23 cellular contexts compared by ENCODE assay signal in genomic region chr11:22742149-22742548, GRCh38.
"Had no signal": no experiment of that assay in that cellular context is flagged by ENCODE, and none has a peak within 500 bp of the region (broad histone marks: within the 10 kb centered on the region; RNA-seq: fewer than 3 reads in every experiment).

No MANE protein-coding gene starts in this region.

- H3K4me1 Mint-ChIP-seq: activated B cell treated with CpG ODN at 0.5 μM for 24 hours; central memory CD8-positive, alpha-beta T cell; naive thymus-derived CD8-positive, alpha-beta T cell had no signal

- H3K27ac ChIP-seq: brain microvascular endothelial cell, coronary artery, left ventricle myocardium inferior, right atrium auricular region, suprapubic skin, upper lobe of right lung had no signal

- H3K9me3 ChIP-seq: left ventricle myocardium inferior, right atrium auricular region, suprapubic skin, upper lobe of right lung had no signal

- H3K36me3 ChIP-seq: brain microvascular endothelial cell, left ventricle myocardium inferior, right atrium auricular region, suprapubic skin, upper lobe of right lung had no signal

- DNase-seq: activated B cell treated with CpG ODN at 0.5 μM for 24 hours; activated CD4-positive, alpha-beta T cell treated with anti-CD3 and anti-CD28 coated beads, Interleukin-2, amount 50 U/mL, for 1 hour; activated naive CD8-positive, alpha-beta T cell treated with anti-CD3 and anti-CD28 coated beads, Interleukin-2, amount 10 ng/mL, durations not matched to agents 7 days and 5 days; anterior cingulate cortex; brain microvascular endothelial cell; effector CD4-positive, alpha-beta T cell; foreskin fibroblast; hypothalamus; kidney; left ventricle myocardium inferior; naive thymus-derived CD8-positive, alpha-beta T cell; nucleus accumbens; stimulated activated CD4-positive, alpha-beta T cell treated with anti-CD3 and anti-CD28 coated beads, Interleukin-15, amount 100 ng/mL, for 24 hours; stimulated activated CD4-positive, alpha-beta T cell treated with anti-CD3 and anti-CD28 coated beads, Interleukin-4, amount 100 ng/mL, for 1 hour; stimulated activated naive CD4-positive, alpha-beta T cell; SW 1271; upper lobe of right lung had no signal

- H3K27me3 ChIP-seq: brain microvascular endothelial cell, right atrium auricular region, suprapubic skin, upper lobe of right lung had no signal

- H3K4me3 ChIP-seq: coronary artery, left ventricle myocardium inferior, right atrium auricular region, suprapubic skin, upper lobe of right lung had no signal

- H3K9me3 Mint-ChIP-seq: activated B cell treated with CpG ODN at 0.5 μM for 24 hours; activated naive CD8-positive, alpha-beta T cell treated with anti-CD3 and anti-CD28 coated beads, Interleukin-2, amount 10 ng/mL, durations not matched to agents 7 days and 5 days; central memory CD8-positive, alpha-beta T cell; naive thymus-derived CD8-positive, alpha-beta T cell; T-helper 2 cell treated with Interferon-gamma antibody and Interleukin-4, amounts not matched to agents 5 μg/mL and 100 μg/mL, for 36 hours had no signal

- H3K27ac Mint-ChIP-seq: activated B cell treated with CpG ODN at 0.5 μM for 24 hours; activated naive CD8-positive, alpha-beta T cell treated with anti-CD3 and anti-CD28 coated beads, Interleukin-2, amount 10 ng/mL, durations not matched to agents 7 days and 5 days; naive thymus-derived CD8-positive, alpha-beta T cell; progenitor cell of endocrine pancreas; T-helper 2 cell treated with Interferon-gamma antibody and Interleukin-4, amounts not matched to agents 5 μg/mL and 100 μg/mL, for 36 hours had no signal

- H3K4me3 Mint-ChIP-seq: activated B cell treated with CpG ODN at 0.5 μM for 24 hours; activated naive CD8-positive, alpha-beta T cell treated with anti-CD3 and anti-CD28 coated beads, Interleukin-2, amount 10 ng/mL, durations not matched to agents 7 days and 5 days; central memory CD8-positive, alpha-beta T cell; naive thymus-derived CD8-positive, alpha-beta T cell; T-helper 2 cell treated with Interferon-gamma antibody and Interleukin-4, amounts not matched to agents 5 μg/mL and 100 μg/mL, for 36 hours had no signal

- H3K27me3 Mint-ChIP-seq: progenitor cell of endocrine pancreas had no signal

- FAIRE-seq: kidney had no signal

- H3K4me1 ChIP-seq: left ventricle myocardium inferior, right atrium auricular region, suprapubic skin, upper lobe of right lung had no signal

- ATAC-seq: naive thymus-derived CD8-positive, alpha-beta T cell; upper lobe of right lung had no signal

- H3K36me3 Mint-ChIP-seq: activated naive CD8-positive, alpha-beta T cell treated with anti-CD3 and anti-CD28 coated beads, Interleukin-2, amount 10 ng/mL, durations not matched to agents 7 days and 5 days; naive thymus-derived CD8-positive, alpha-beta T cell had no signal
